ENCODE assay signal across 8 cellular contexts in genomic region chr20:17569616-17570346, GRCh38. TPM values are rescaled to one million over a fixed set of nuclear protein-coding genes. Genes with fewer than 3 reads are reported as not detected.
DNase-seq lines count a peak whose midpoint lies in the region; ATAC-seq, FAIRE-seq and TF ChIP-seq lines count a peak whose summit lies in the region.

Gene DSTN (plus strand): TSS chr20:17570075. CDS start chr20:17570209, 134 bp downstream.

- H3K4me3 ChIP-seq in NT2/D1 (ENCODE audit: insufficient read length, low read depth) (peak within 1 kb of the TSS; percentile 82), endodermal cell (ENCODE audit: low read length) (peak within 1 kb of the TSS; percentile 90)

- no TSS peak for BruUV-seq in Calu3 (replicated peaks; lab: Mats Ljungman, UMichigan)

- H3K36me3 Mint-ChIP-seq in Calu3 (ENCODE audit: insufficient read depth, unreplicated experiment) (peaks cover 32% of the 10 kb centered on the region), endodermal cell (ENCODE audit: low read depth) (peaks cover 4% of the 10 kb centered on the region)

- H3K27ac Mint-ChIP-seq in Calu3 (ENCODE audit: unreplicated experiment) (peak within 1 kb of the TSS; percentile 77), endodermal cell (peak within 1 kb of the TSS; percentile 97)

- H3K4me3 Mint-ChIP-seq in Calu3 (ENCODE audit: low read depth, unreplicated experiment): peak within 1 kb of the TSS; percentile 87
- H3K4me3 Mint-ChIP-seq in endodermal cell: peak within 1 kb of the TSS; percentile 89

- H3K4me1 ChIP-seq in NT2/D1 (ENCODE audit: insufficient read depth, insufficient read length): no peaks in the 10 kb centered on the region
- H3K4me1 ChIP-seq in endodermal cell (ENCODE audit: control insufficient read depth, insufficient read depth, low read length): no peaks in the 10 kb centered on the region

- peak; percentile 94 for ATAC-seq in GM21381 (IDR thresholded peaks at IDR 0.05; ENCODE audit: unreplicated experiment)

- H3K4me1 Mint-ChIP-seq in Calu3 (ENCODE audit: low read depth, unreplicated experiment) (peaks cover 8% of the 10 kb centered on the region), endodermal cell (peaks cover 40% of the 10 kb centered on the region)

- H3K9ac ChIP-seq in NT2/D1 (ENCODE audit: insufficient read length, low read depth) (peak within 1 kb of the TSS; percentile 97), endodermal cell (ENCODE audit: extremely low read depth, low read length, poor library complexity, severe bottlenecking) (peak within 1 kb of the TSS; percentile 90)

- peak; percentile 83 for DNase-seq in Calu3
- peak; percentile 91 for DNase-seq in HTR-8/SVneo (ENCODE audit: insufficient read length, low spot score)
- DNase-seq in NT2/D1 (ENCODE audit: low read depth, low spot score): peak; percentile 83
- peak; percentile 60 for DNase-seq in activated CD8-positive, alpha-beta memory T cell treated with anti-CD3 and anti-CD28 coated beads, Interleukin-2, amount 50 U/mL, for 24 hours (ENCODE audit: extremely low read depth)
- DNase-seq in endodermal cell: peak; percentile 99
- peak; percentile 97 for DNase-seq in mesenteric fat pad (ENCODE audit: low spot score)
- peak; percentile 74 for DNase-seq in stimulated activated CD8-positive, alpha-beta memory T cell treated with anti-CD3 and anti-CD28 coated beads, Interleukin-15, amount 100 ng/mL, for 24 hours (ENCODE audit: low read depth)

- TF ChIP-seq CTCF in Calu3 (IDR thresholded peaks at IDR 0.05; ENCODE audit: unreplicated experiment) (no peak), endodermal cell (conservative IDR thresholded peaks at IDR 0.05) (no peak)

- peak; percentile 93 for FAIRE-seq in HTR-8/SVneo (lab: Jason Lieb, UNC)

- CTCF ChIA-PET in Calu3 (lab: Charles Lee): interaction anchor here (0.7 to 0.9 kb wide), 4 partner anchors 12 to 36 kb away, joined by 3 to 5 read pairs (median 4); no protein-coding TSS in a partner anchor

- intact Hi-C loops in Calu3 (cut with micrococcal nuclease; ENCODE audit: unreplicated experiment): loop anchor here (5.0 kb wide), 1 partner anchor 32 kb away; no protein-coding TSS in a partner anchor

- H3K27me3 ChIP-seq in NT2/D1 (ENCODE audit: insufficient read depth, insufficient read length) (no peaks in the 10 kb centered on the region), endodermal cell (ENCODE audit: control insufficient read depth, insufficient read depth, low read length, poor library complexity, severe bottlenecking) (no peaks in the 10 kb centered on the region)

- H3K9me3 Mint-ChIP-seq in Calu3 (ENCODE audit: low read depth, unreplicated experiment): no peaks in the 10 kb centered on the region
- no peaks in the 10 kb centered on the region for H3K9me3 Mint-ChIP-seq in endodermal cell

- H3K27me3 Mint-ChIP-seq in Calu3 (ENCODE audit: unreplicated experiment) (no peaks in the 10 kb centered on the region), endodermal cell (ENCODE audit: insufficient read depth) (no peaks in the 10 kb centered on the region)

- peak within 1 kb of the TSS; percentile 93 for H3K27ac ChIP-seq in endodermal cell (ENCODE audit: low read depth, low read length)

- H3K9me3 ChIP-seq in NT2/D1 (ENCODE audit: insufficient read depth, low read length) (no peaks in the 10 kb centered on the region), endodermal cell (ENCODE audit: control insufficient read depth, low read length) (no peaks in the 10 kb centered on the region)

- WGBS in endodermal cell (ENCODE audit: insufficient coverage in 1 of 2, insufficient read length in 1 of 2), 2 experiments: 0% methylated on average over 4 to 69 of the region's 70 CpGs

- H3K36me3 ChIP-seq in NT2/D1 (ENCODE audit: insufficient read depth, insufficient read length, low read length) (peaks cover 15% of the 10 kb centered on the region), endodermal cell (ENCODE audit: control insufficient read depth, insufficient read depth, low read length) (peaks cover 16% of the 10 kb centered on the region)

RNA-seq across cellular contexts. Expression of gene DSTN, which starts in this region (rescaled TPM):
- 90.0 and 110 TPM in 2 replicates for total RNA-seq in Calu3 (2022)
- 100 to 1,000 TPM; 196 to 204 TPM for total RNA-seq in endodermal cell
- 192 TPM for polyA plus RNA-seq in endodermal cell (2013, experiment 1 of 2)
- polyA plus RNA-seq in endodermal cell (2013, experiment 2 of 2): 208 TPM
- total RNA-seq in mesenteric fat pad: 165 TPM

Comparison
In these comparisons a context has a peak if more than half of its experiments do, and no peak if none do; other contexts are left out.
1. Peak in every context shown above with its lines: DNase-seq, ATAC-seq, H3K4me3 ChIP-seq and H3K27ac ChIP-seq.